In the genomic region with DNA sequence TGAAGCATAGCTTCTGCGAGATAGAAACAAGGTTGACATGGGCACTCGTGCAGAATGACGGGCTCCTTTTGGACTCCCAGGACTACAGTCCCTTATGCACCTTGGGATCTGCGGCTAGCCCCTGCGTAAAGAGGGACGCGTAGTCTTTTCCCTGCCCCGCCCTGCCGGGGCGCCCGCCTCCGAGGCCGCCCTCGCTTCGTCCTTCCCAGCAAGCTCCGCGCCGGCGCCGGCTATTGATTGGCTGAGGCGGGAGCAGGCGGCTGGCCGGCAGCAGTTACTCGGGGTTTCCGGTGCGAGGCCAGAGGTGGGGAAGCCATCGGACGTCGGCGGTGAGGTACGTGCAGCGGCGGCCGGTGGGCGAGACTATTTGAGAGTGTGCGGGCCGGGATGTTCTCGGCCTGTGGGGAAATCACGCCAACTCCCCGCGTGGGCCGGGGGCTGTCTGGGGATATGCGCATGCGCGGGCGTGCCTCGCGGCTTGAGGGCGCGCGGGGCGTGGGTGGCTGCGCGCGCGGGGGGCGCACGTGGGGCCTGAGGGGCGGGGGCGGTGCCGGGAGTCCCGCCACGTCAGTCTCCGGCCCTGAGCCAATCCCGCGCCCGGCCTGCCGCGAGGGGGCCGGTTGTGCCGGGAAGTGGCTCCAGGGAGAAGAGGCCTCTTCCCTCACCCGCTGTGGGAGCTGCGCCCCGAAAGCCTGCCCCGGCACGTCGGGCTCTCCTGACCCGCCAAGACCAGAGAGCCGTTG, we compare ENCODE assay signal across 1 cellular context.
TF ChIP-seq lines count a peak whose summit lies in the region.

TXLNA (plus strand) TSS at position 233 of the 743 bp plus-strand sequence. CDS start 671 bp downstream, outside the sequence.

TF ChIP-seq in WTC11, 78 proteins besides CTCF, POLR2A, EP300 and RAD21 (continued from another document and continues in another):
- peak; percentile 82 for TF ChIP-seq NFE2L1 (CRISPR knock-in tag; IDR thresholded peaks at IDR 0.05)
- no peak for TF ChIP-seq PREB (CRISPR knock-in tag; IDR thresholded peaks at IDR 0.05; ENCODE audit: borderline replicate concordance)
- no peak for TF ChIP-seq ATF6 (CRISPR knock-in tag; IDR thresholded peaks at IDR 0.05)
- TF ChIP-seq, protein P1, sequence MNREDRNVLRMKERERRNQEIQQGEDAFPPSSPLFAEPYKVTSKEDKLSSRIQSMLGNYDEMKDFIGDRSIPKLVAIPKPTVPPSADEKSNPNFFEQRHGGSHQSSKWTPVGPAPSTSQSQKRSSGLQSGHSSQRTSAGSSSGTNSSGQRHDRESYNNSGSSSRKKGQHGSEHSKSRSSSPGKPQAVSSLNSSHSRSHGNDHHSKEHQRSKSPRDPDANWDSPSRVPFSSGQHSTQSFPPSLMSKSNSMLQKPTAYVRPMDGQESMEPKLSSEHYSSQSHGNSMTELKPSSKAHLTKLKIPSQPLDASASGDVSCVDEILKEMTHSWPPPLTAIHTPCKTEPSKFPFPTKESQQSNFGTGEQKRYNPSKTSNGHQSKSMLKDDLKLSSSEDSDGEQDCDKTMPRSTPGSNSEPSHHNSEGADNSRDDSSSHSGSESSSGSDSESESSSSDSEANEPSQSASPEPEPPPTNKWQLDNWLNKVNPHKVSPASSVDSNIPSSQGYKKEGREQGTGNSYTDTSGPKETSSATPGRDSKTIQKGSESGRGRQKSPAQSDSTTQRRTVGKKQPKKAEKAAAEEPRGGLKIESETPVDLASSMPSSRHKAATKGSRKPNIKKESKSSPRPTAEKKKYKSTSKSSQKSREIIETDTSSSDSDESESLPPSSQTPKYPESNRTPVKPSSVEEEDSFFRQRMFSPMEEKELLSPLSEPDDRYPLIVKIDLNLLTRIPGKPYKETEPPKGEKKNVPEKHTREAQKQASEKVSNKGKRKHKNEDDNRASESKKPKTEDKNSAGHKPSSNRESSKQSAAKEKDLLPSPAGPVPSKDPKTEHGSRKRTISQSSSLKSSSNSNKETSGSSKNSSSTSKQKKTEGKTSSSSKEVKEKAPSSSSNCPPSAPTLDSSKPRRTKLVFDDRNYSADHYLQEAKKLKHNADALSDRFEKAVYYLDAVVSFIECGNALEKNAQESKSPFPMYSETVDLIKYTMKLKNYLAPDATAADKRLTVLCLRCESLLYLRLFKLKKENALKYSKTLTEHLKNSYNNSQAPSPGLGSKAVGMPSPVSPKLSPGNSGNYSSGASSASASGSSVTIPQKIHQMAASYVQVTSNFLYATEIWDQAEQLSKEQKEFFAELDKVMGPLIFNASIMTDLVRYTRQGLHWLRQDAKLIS (CRISPR knock-in tag; IDR thresholded peaks at IDR 0.05; ENCODE audit: borderline replicate concordance) = no peak
- no peak for TF ChIP-seq IRF2 (CRISPR knock-in tag; IDR thresholded peaks at IDR 0.05; ENCODE audit: borderline replicate concordance, low read depth)
- TF ChIP-seq NR3C1 (CRISPR knock-in tag; conservative IDR thresholded peaks at IDR 0.05; ENCODE audit: low read depth) = no peak
- TF ChIP-seq, protein P2, sequence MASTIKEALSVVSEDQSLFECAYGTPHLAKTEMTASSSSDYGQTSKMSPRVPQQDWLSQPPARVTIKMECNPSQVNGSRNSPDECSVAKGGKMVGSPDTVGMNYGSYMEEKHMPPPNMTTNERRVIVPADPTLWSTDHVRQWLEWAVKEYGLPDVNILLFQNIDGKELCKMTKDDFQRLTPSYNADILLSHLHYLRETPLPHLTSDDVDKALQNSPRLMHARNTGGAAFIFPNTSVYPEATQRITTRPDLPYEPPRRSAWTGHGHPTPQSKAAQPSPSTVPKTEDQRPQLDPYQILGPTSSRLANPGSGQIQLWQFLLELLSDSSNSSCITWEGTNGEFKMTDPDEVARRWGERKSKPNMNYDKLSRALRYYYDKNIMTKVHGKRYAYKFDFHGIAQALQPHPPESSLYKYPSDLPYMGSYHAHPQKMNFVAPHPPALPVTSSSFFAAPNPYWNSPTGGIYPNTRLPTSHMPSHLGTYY (CRISPR knock-in tag; IDR thresholded peaks at IDR 0.05) = no peak
- no peak for TF ChIP-seq TEAD4 (CRISPR knock-in tag; IDR thresholded peaks at IDR 0.05)
- TF ChIP-seq ZSCAN18 (CRISPR knock-in tag; IDR thresholded peaks at IDR 0.05) = no peak
- TF ChIP-seq TEAD1 (CRISPR knock-in tag; IDR thresholded peaks at IDR 0.05) = peak; percentile 86
- no peak for TF ChIP-seq NR2C2 (CRISPR knock-in tag; IDR thresholded peaks at IDR 0.05)
- TF ChIP-seq MYBL2 (CRISPR knock-in tag; IDR thresholded peaks at IDR 0.05) = peak; percentile 88
- TF ChIP-seq ETV6 (CRISPR knock-in tag; IDR thresholded peaks at IDR 0.05) = peak; percentile 96; the same call in 1 of the 2 replicates
- TF ChIP-seq TP53 (CRISPR knock-in tag; IDR thresholded peaks at IDR 0.05) = no peak
- TF ChIP-seq SP1 (CRISPR knock-in tag; conservative IDR thresholded peaks at IDR 0.05) = peak; percentile 85
- TF ChIP-seq PRDM15 (CRISPR knock-in tag; IDR thresholded peaks at IDR 0.05) = no peak
- TF ChIP-seq ESRRA (CRISPR knock-in tag; IDR thresholded peaks at IDR 0.05; ENCODE audit: borderline replicate concordance) = peak; percentile 63; the same call in 1 of the 2 replicates
- peak; percentile 96 for TF ChIP-seq MAX (CRISPR knock-in tag; IDR thresholded peaks at IDR 0.05)
- TF ChIP-seq ZNF263 (CRISPR knock-in tag; IDR thresholded peaks at IDR 0.05; ENCODE audit: low read depth) = peak; percentile 55; the same call in 1 of the 2 replicates
- peak; percentile 28; the same call in 1 of the 2 replicates for TF ChIP-seq ARID4B (CRISPR knock-in tag; IDR thresholded peaks at IDR 0.05; ENCODE audit: borderline replicate concordance)
- TF ChIP-seq FOXP1 (CRISPR knock-in tag; IDR thresholded peaks at IDR 0.05; ENCODE audit: borderline replicate concordance) = peak; percentile 95; the same call in 1 of the 2 replicates
- no peak; the same call in 1 of the 2 replicates for TF ChIP-seq ZNF138 (CRISPR knock-in tag; conservative IDR thresholded peaks at IDR 0.05)
- TF ChIP-seq CBFB (CRISPR knock-in tag; IDR thresholded peaks at IDR 0.05; ENCODE audit: low read depth) = no peak
- no peak for TF ChIP-seq SMAD4 (CRISPR knock-in tag; IDR thresholded peaks at IDR 0.05)
- no peak for TF ChIP-seq OVOL2 (CRISPR knock-in tag; IDR thresholded peaks at IDR 0.05; ENCODE audit: borderline replicate concordance)
- TF ChIP-seq, protein P3, sequence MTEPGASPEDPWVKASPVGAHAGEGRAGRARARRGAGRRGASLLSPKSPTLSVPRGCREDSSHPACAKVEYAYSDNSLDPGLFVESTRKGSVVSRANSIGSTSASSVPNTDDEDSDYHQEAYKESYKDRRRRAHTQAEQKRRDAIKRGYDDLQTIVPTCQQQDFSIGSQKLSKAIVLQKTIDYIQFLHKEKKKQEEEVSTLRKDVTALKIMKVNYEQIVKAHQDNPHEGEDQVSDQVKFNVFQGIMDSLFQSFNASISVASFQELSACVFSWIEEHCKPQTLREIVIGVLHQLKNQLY (CRISPR knock-in tag; IDR thresholded peaks at IDR 0.05) = peak; percentile 52; the same call in 1 of the 2 replicates
- TF ChIP-seq FOXJ3 (CRISPR knock-in tag; IDR thresholded peaks at IDR 0.05; ENCODE audit: borderline replicate concordance) = no peak
- TF ChIP-seq, protein P4, sequence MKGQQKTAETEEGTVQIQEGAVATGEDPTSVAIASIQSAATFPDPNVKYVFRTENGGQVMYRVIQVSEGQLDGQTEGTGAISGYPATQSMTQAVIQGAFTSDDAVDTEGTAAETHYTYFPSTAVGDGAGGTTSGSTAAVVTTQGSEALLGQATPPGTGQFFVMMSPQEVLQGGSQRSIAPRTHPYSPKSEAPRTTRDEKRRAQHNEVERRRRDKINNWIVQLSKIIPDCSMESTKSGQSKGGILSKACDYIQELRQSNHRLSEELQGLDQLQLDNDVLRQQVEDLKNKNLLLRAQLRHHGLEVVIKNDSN (CRISPR knock-in tag; IDR thresholded peaks at IDR 0.05) = peak; percentile 40; the same call in 1 of the 2 replicates
- peak; percentile 64; the same call in 1 of the 2 replicates for TF ChIP-seq RELA (CRISPR knock-in tag; IDR thresholded peaks at IDR 0.05; ENCODE audit: borderline replicate concordance)
- TF ChIP-seq ATF3 (CRISPR knock-in tag; conservative IDR thresholded peaks at IDR 0.05) = no peak
- TF ChIP-seq GABPB1 (CRISPR knock-in tag; IDR thresholded peaks at IDR 0.05) = peak; percentile 81
- peak; percentile 81 for TF ChIP-seq NFYB (CRISPR knock-in tag; conservative IDR thresholded peaks at IDR 0.05; ENCODE audit: low read depth)
